8 cellular contexts compared by ENCODE assay signal in genomic region chr3:120417272-120417911, GRCh38. TPM values are rescaled to one million over a fixed set of nuclear protein-coding genes. Genes with fewer than 3 reads are reported as not detected.
DNase-seq lines count a peak whose midpoint lies in the region; ATAC-seq and FAIRE-seq lines count a peak whose summit lies in the region.

No MANE protein-coding gene starts in this region.

- DNase-seq in AML-193 (lab: John Stamatoyannopoulos, UW) (peak; percentile 99), NCI-H446 (lab: John Stamatoyannopoulos, UW) (peak; percentile 93 to 99), left colon (peak; percentile 92 to 93)
- peak; percentile 79 to 80 for DNase-seq in activated CD4-positive, alpha-beta T cell treated with anti-CD3 and anti-CD28 coated beads for 24 hours (ENCODE audit: low read depth in 2 of 2)
- DNase-seq in stimulated activated CD4-positive, alpha-beta T cell treated with anti-CD3 and anti-CD28 coated beads, Interleukin-1b, Interleukin-23, amount 100 ng/mL, for 48 hours, result peak; percentile 88

- peak; percentile 76 for FAIRE-seq in colon (lab: Jason Lieb, UNC)

- ATAC-seq in GM19035 (IDR thresholded peaks at IDR 0.05; ENCODE audit: unreplicated experiment) (peak; percentile 99), HG03378 (IDR thresholded peaks at IDR 0.05; ENCODE audit: unreplicated experiment) (peak; percentile 100), left colon (peak; percentile 94)

- intact Hi-C loops in left colon (cut with DNase I, micrococcal nuclease), result loop anchor here in 1 of 2 donors (2.0 to 5.0 kb wide), 2 partner anchors 140 to 173 kb away; no protein-coding TSS in a partner anchor

RNA-seq across cellular contexts. Expression of gene FSTL1, which starts 33.4 kb away (rescaled TPM):
- total RNA-seq in left colon, result 10 to 100 TPM; 34.4 to 61.7 TPM

Comparison
In these comparisons a context has a peak if more than half of its experiments do, and no peak if none do; other contexts are left out.
1. Peak in every context shown above with its lines: DNase-seq and ATAC-seq.